Comparison of ENCODE assay signal across 10 cellular contexts in genomic region chr1:232826318-232826717, GRCh38. TPM values are rescaled to one million over a fixed set of nuclear protein-coding genes. Genes with fewer than 3 reads are reported as not detected.
"Had no signal": no experiment of that assay in that cellular context is flagged by ENCODE, and none has a peak within 500 bp of the region (broad histone marks: within the 10 kb centered on the region; RNA-seq: fewer than 3 reads in every experiment).

No MANE protein-coding gene starts in this region.

- H3K27ac ChIP-seq: HL-60, KMS-11 had no signal

- H3K4me3 Mint-ChIP-seq: IgD-negative memory B cell had no signal

- H3K4me3 ChIP-seq: K562 had no signal

- DNase-seq: IMR-90, KBM-7, KG1 had no signal

- H3K27ac Mint-ChIP-seq: IgD-negative memory B cell had no signal

- H3K4me1 Mint-ChIP-seq: IgD-negative memory B cell had no signal

- H3K27me3 Mint-ChIP-seq: IgD-negative memory B cell had no signal

RNA-seq across cellular contexts. Expression of gene MAP10, which starts 21.1 kb away (rescaled TPM):
- total RNA-seq: HepG2, HT-29, HT1080 had no signal
